ENCODE assay signal across 1 cellular context in the genomic region with DNA sequence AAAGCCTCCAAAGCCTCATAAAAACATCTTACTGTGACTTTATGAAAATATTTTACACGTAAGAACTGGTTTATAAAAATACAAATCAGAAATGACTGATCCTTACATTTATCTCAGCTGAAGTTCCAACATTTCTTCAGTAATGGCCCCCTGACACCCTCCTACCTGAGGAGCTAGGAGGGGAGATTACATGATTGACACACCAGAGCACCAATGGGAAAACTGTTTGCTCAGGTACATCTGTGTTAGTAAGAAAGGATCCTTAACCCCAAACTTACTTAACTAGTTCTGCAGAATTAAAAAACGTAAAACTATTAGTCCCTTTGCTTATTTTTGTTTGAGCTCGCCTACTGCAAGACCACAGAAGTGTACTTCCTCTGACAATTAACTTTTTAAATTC.
TF ChIP-seq lines count a peak whose summit lies in the region.

No MANE protein-coding gene starts in this region.

TF ChIP-seq in WTC11, 78 proteins besides CTCF, POLR2A, EP300 and RAD21 (continued from another document):
- TF ChIP-seq CREB1 (CRISPR knock-in tag; IDR thresholded peaks at IDR 0.05) (no peak), ESRRA (CRISPR knock-in tag; IDR thresholded peaks at IDR 0.05; ENCODE audit: borderline replicate concordance) (no peak), FOXP1 (CRISPR knock-in tag; IDR thresholded peaks at IDR 0.05; ENCODE audit: borderline replicate concordance) (no peak), CREM (CRISPR knock-in tag; IDR thresholded peaks at IDR 0.05) (no peak), ZNF317 (CRISPR knock-in tag; IDR thresholded peaks at IDR 0.05; ENCODE audit: borderline replicate concordance, low read depth) (no peak), GTF2I (CRISPR knock-in tag; conservative IDR thresholded peaks at IDR 0.05) (no peak), ZNF671 (CRISPR knock-in tag; IDR thresholded peaks at IDR 0.05) (no peak)
- TF ChIP-seq, protein P1, sequence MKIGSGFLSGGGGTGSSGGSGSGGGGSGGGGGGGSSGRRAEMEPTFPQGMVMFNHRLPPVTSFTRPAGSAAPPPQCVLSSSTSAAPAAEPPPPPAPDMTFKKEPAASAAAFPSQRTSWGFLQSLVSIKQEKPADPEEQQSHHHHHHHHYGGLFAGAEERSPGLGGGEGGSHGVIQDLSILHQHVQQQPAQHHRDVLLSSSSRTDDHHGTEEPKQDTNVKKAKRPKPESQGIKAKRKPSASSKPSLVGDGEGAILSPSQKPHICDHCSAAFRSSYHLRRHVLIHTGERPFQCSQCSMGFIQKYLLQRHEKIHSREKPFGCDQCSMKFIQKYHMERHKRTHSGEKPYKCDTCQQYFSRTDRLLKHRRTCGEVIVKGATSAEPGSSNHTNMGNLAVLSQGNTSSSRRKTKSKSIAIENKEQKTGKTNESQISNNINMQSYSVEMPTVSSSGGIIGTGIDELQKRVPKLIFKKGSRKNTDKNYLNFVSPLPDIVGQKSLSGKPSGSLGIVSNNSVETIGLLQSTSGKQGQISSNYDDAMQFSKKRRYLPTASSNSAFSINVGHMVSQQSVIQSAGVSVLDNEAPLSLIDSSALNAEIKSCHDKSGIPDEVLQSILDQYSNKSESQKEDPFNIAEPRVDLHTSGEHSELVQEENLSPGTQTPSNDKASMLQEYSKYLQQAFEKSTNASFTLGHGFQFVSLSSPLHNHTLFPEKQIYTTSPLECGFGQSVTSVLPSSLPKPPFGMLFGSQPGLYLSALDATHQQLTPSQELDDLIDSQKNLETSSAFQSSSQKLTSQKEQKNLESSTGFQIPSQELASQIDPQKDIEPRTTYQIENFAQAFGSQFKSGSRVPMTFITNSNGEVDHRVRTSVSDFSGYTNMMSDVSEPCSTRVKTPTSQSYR (CRISPR knock-in tag; IDR thresholded peaks at IDR 0.05) = no peak
- TF ChIP-seq, protein P2, sequence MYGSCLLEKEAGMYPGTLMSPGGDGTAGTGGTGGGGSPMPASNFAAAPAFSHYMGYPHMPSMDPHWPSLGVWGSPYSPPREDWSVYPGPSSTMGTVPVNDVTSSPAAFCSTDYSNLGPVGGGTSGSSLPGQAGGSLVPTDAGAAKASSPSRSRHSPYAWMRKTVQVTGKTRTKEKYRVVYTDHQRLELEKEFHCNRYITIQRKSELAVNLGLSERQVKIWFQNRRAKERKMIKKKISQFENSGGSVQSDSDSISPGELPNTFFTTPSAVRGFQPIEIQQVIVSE (CRISPR knock-in tag; IDR thresholded peaks at IDR 0.05; ENCODE audit: borderline replicate concordance) = no peak
- TF ChIP-seq, protein P3, sequence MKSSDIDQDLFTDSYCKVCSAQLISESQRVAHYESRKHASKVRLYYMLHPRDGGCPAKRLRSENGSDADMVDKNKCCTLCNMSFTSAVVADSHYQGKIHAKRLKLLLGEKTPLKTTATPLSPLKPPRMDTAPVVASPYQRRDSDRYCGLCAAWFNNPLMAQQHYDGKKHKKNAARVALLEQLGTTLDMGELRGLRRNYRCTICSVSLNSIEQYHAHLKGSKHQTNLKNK (CRISPR knock-in tag; IDR thresholded peaks at IDR 0.05) = no peak
